Comparison of ENCODE assay signal across 1 cellular context in the genomic region with DNA sequence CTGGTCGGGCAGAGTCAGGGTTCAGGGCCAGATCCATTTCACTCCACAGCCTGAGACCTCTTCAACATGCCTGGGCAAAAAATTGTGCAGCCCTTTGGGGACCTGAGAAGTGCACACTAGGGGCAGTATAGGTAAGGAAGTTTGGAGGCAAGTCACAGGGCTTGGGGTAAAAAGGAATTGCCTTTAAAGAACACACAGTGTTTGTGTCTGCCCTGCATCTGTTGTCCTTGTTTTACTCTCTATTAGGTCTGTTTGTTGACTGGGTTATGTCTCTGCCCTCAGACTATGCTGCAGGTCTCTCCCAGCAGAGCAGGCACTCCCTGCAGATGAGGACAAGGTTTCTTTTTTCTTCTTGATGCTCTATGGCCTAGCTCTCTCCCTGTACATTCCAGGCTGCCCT.
TF ChIP-seq lines count a peak whose summit lies in the region.

No MANE protein-coding gene starts in this region.

TF ChIP-seq in WTC11, 78 proteins besides CTCF, POLR2A, EP300 and RAD21:
- TF ChIP-seq SP1 (CRISPR knock-in tag; conservative IDR thresholded peaks at IDR 0.05): no peak
- TF ChIP-seq ZNF423 (CRISPR knock-in tag; IDR thresholded peaks at IDR 0.05): no peak
- TF ChIP-seq ESRRA (CRISPR knock-in tag; IDR thresholded peaks at IDR 0.05; ENCODE audit: borderline replicate concordance): no peak
- TF ChIP-seq STAT6 (CRISPR knock-in tag; conservative IDR thresholded peaks at IDR 0.05; ENCODE audit: low read depth): no peak
- TF ChIP-seq SMAD4 (CRISPR knock-in tag; IDR thresholded peaks at IDR 0.05): no peak
- TF ChIP-seq CBFB (CRISPR knock-in tag; IDR thresholded peaks at IDR 0.05; ENCODE audit: low read depth): no peak
- no peak for TF ChIP-seq TCF7 (CRISPR knock-in tag; IDR thresholded peaks at IDR 0.05; ENCODE audit: low read depth)
- no peak for TF ChIP-seq TP53 (CRISPR knock-in tag; IDR thresholded peaks at IDR 0.05)
- TF ChIP-seq ZNF317 (CRISPR knock-in tag; IDR thresholded peaks at IDR 0.05; ENCODE audit: borderline replicate concordance, low read depth): no peak
- TF ChIP-seq NFYB (CRISPR knock-in tag; conservative IDR thresholded peaks at IDR 0.05; ENCODE audit: low read depth): no peak
- TF ChIP-seq CREM (CRISPR knock-in tag; IDR thresholded peaks at IDR 0.05): no peak
- TF ChIP-seq ZNF425 (CRISPR knock-in tag; conservative IDR thresholded peaks at IDR 0.05): no peak
- no peak for TF ChIP-seq ATF1 (CRISPR knock-in tag; IDR thresholded peaks at IDR 0.05)
- TF ChIP-seq HMGA2 (CRISPR knock-in tag; IDR thresholded peaks at IDR 0.05): no peak
- TF ChIP-seq IRF2 (CRISPR knock-in tag; IDR thresholded peaks at IDR 0.05; ENCODE audit: borderline replicate concordance, low read depth): no peak
